In the genomic region with DNA sequence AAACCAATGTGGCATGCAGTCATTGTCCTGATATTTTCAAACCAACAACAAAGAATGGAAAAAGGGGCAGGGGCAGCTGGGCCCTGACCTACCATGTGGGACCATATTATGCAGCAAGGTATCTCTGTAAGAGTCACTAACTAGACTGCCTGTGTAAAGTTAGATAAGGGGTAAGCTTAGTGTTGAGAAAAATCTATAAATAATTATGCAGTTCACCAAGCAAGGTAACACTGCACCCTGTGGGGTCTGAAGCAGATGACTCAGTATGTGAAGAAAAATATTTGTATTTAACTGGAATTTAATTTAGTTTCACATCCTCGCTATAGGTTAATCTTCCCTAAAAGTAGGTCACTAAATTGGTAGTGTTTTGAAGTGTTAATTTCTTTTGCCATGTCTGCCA, we compare ENCODE assay signal across 29 cellular contexts.
"Had no signal": no experiment of that assay in that cellular context is flagged by ENCODE, and none has a peak within 500 bp of the region (broad histone marks: within the 10 kb centered on the region; RNA-seq: fewer than 3 reads in every experiment).

No MANE protein-coding gene starts in this region.

- H3K9ac ChIP-seq: neural progenitor cell, parathyroid adenoma had no signal

- H3K27ac Mint-ChIP-seq: endodermal cell; memory B cell; naive B cell; natural killer cell treated with Interleukin-12 subunit alpha and Interleukin-12 subunit beta and Interleukin-15 and Interleukin-18, amount 100 ng/mL, for 72 hours; neural progenitor cell; progenitor cell of endocrine pancreas; stimulated activated effector memory CD8-positive, alpha-beta T cell treated with anti-CD3 and anti-CD28 coated beads, Interleukin-12 subunit alpha, Interleukin-12 subunit beta, amount 100 ng/mL, for 72 hours had no signal

- H3K36me3 Mint-ChIP-seq: memory B cell; naive B cell; natural killer cell treated with Interleukin-12 subunit alpha and Interleukin-12 subunit beta and Interleukin-15 and Interleukin-18, amount 100 ng/mL, for 72 hours; neural progenitor cell; stimulated activated effector memory CD8-positive, alpha-beta T cell treated with anti-CD3 and anti-CD28 coated beads, Interleukin-12 subunit alpha, Interleukin-12 subunit beta, amount 100 ng/mL, for 72 hours had no signal

- H3K9me3 Mint-ChIP-seq: endodermal cell; memory B cell; neural progenitor cell; stimulated activated effector memory CD8-positive, alpha-beta T cell treated with anti-CD3 and anti-CD28 coated beads, Interleukin-12 subunit alpha, Interleukin-12 subunit beta, amount 100 ng/mL, for 72 hours had no signal

- DNase-seq: effector CD8-positive, alpha-beta T cell; endodermal cell; foreskin fibroblast; gastrocnemius medialis; heart right ventricle; hippocampal formation; mucosa of descending colon; naive B cell; stimulated activated CD4-positive, alpha-beta T cell treated with anti-CD3 and anti-CD28 coated beads, Interleukin-12 subunit alpha, Interleukin-12 subunit beta, amount 100 ng/mL, for 4 hours; stimulated activated CD4-positive, alpha-beta T cell treated with anti-CD3 and anti-CD28 coated beads, Interleukin-1b, Interleukin-23, amount 100 ng/mL, for 48 hours; stimulated activated CD4-positive, alpha-beta T cell treated with anti-CD3 and anti-CD28 coated beads, Interleukin-4, amount 100 ng/mL, for 24 hours; stimulated activated naive CD4-positive, alpha-beta T cell treated with Interleukin-2 at 50 U/mL for 16 hours; stomach; thyroid gland; trophoblast cell had no signal

- H3K27me3 ChIP-seq: gastrocnemius medialis, heart right ventricle, neural progenitor cell, stomach, thyroid gland, vagina had no signal

- H3K36me3 ChIP-seq: gastrocnemius medialis, heart right ventricle, neural progenitor cell, stomach, thyroid gland, vagina had no signal

- H3K27ac ChIP-seq: epithelial cell of prostate, gastrocnemius medialis, heart right ventricle, neural progenitor cell, parathyroid adenoma, stomach, thyroid gland, vagina had no signal

- H3K27me3 Mint-ChIP-seq: memory B cell; naive B cell; natural killer cell treated with Interleukin-12 subunit alpha and Interleukin-12 subunit beta and Interleukin-15 and Interleukin-18, amount 100 ng/mL, for 72 hours; progenitor cell of endocrine pancreas had no signal

- FAIRE-seq: colon, islet of Langerhans had no signal

- H2AFZ ChIP-seq: neural progenitor cell, parathyroid adenoma had no signal

- H3K4me1 Mint-ChIP-seq: memory B cell; naive B cell; neural progenitor cell; stimulated activated effector memory CD8-positive, alpha-beta T cell treated with anti-CD3 and anti-CD28 coated beads, Interleukin-12 subunit alpha, Interleukin-12 subunit beta, amount 100 ng/mL, for 72 hours had no signal

- H3K9me3 ChIP-seq: gastrocnemius medialis, heart right ventricle, mucosa of descending colon, stomach, thyroid gland, vagina had no signal

- H3K79me2 ChIP-seq: parathyroid adenoma had no signal

- ATAC-seq: esophagus mucosa; gastrocnemius medialis; mucosa of descending colon; natural killer cell treated with Interleukin-12 subunit alpha and Interleukin-12 subunit beta and Interleukin-15 and Interleukin-18, amount 100 ng/mL, for 72 hours; sciatic nerve; stimulated activated effector memory CD8-positive, alpha-beta T cell treated with anti-CD3 and anti-CD28 coated beads, Interleukin-12 subunit alpha, Interleukin-12 subunit beta, amount 100 ng/mL, for 72 hours had no signal

- H3K4me2 ChIP-seq: neural progenitor cell, smooth muscle cell had no signal

- H3K4me1 ChIP-seq: parathyroid adenoma, stomach, thyroid gland, vagina had no signal

- H3K4me3 ChIP-seq: gastrocnemius medialis, heart right ventricle, lung, mucosa of descending colon, neural progenitor cell, smooth muscle cell, stomach, thyroid gland, vagina had no signal

- H3K4me3 Mint-ChIP-seq: endodermal cell; memory B cell; naive B cell; natural killer cell treated with Interleukin-12 subunit alpha and Interleukin-12 subunit beta and Interleukin-15 and Interleukin-18, amount 100 ng/mL, for 72 hours; neural progenitor cell; stimulated activated effector memory CD8-positive, alpha-beta T cell treated with anti-CD3 and anti-CD28 coated beads, Interleukin-12 subunit alpha, Interleukin-12 subunit beta, amount 100 ng/mL, for 72 hours had no signal
